In the genomic region with DNA sequence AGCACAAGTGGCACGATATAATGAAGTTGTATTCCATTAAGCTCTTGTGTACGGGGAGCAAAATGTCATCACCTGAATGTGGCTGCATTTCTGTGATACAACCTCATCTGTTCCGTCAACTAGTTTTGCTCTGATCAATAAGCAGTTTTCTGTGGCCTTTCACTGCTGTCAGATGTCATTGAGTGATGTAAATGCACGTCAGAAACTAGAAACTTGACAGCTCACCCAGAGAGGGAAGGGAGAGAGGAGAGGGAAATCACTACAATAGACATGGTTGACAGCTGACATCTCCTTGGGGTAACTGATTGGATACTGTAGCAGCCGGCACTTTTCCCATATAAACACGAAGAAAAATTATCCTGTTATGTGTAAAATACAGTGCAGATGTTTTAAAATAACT, we compare ENCODE assay signal across 23 cellular contexts.
DNase-seq lines count a peak whose midpoint lies in the region; ATAC-seq and TF ChIP-seq lines count a peak whose summit lies in the region.
"Had no signal": no experiment of that assay in that cellular context is flagged by ENCODE, and none has a peak within 500 bp of the region (broad histone marks: within the 10 kb centered on the region; RNA-seq: fewer than 3 reads in every experiment).

No MANE protein-coding gene starts in this region.

- CTCF ChIA-PET in PC-9 (lab: Charles Lee): no interaction called here

- POLR2A ChIA-PET in PC-9 (lab: Charles Lee; ENCODE audit: unreplicated experiment): no interaction called here

- ATAC-seq in aorta (ENCODE audit: low FRiP score): peak; percentile 41
- no peak for ATAC-seq in GM21526 (IDR thresholded peaks at IDR 0.05; ENCODE audit: low FRiP score, unreplicated experiment)
- ATAC-seq: GM12878 had no signal

- H3K9ac ChIP-seq in neural cell (ENCODE audit: low read length) (no peak overlapping the region), GM23248 (no peak overlapping the region)
- H3K9ac ChIP-seq: BLaER1, KMS-11 had no signal

- 86% methylated on average over 6 of the region's 6 CpGs for WGBS in hepatocyte (ENCODE audit: low lambda C conversion rate, missing lambda C conversion rate)
- WGBS in aorta, 2 donors: 26 to 30% methylated on average over 6 of the region's 6 CpGs
- 70 to 81% methylated on average over 6 of the region's 6 CpGs for WGBS in GM23248 (ENCODE audit: low coverage in 1 of 2, low lambda C conversion rate in 2 of 2, missing lambda C conversion rate in 2 of 2), 2 experiments

- H4K20me1 ChIP-seq in PC-9 (ENCODE audit: insufficient read depth): no peaks in the 10 kb centered on the region
- H4K20me1 ChIP-seq in hepatocyte (ENCODE audit: insufficient read depth, poor library complexity, severe bottlenecking): no peaks in the 10 kb centered on the region
- H4K20me1 ChIP-seq in neural cell (ENCODE audit: insufficient read depth): no peaks in the 10 kb centered on the region
- no peaks in the 10 kb centered on the region for H4K20me1 ChIP-seq in GM23248 (ENCODE audit: insufficient read depth)
- H4K20me1 ChIP-seq: BLaER1 had no signal

- TF ChIP-seq CTCF in PC-9 (conservative IDR thresholded peaks at IDR 0.05) (no peak), hepatocyte (IDR thresholded peaks at IDR 0.05; ENCODE audit: poor library complexity) (no peak), neural cell (IDR thresholded peaks at IDR 0.05; ENCODE audit: poor library complexity, severe bottlenecking) (no peak)

- H3K36me3 ChIP-seq in PC-9 (ENCODE audit: low read depth) (no peaks in the 10 kb centered on the region), hepatocyte (replicated peaks; ENCODE audit: insufficient read depth, low read depth) (no peaks in the 10 kb centered on the region), neural cell (ENCODE audit: insufficient read depth, low read length) (no peaks in the 10 kb centered on the region), aorta (ENCODE audit: control insufficient read depth in 1 of 2, insufficient read depth in 2 of 2, low read length in 1 of 2) (no peaks in the 10 kb centered on the region), GM23248 (ENCODE audit: low read depth) (no peaks in the 10 kb centered on the region)
- H3K36me3 ChIP-seq: BLaER1 had no signal

- H3K9me2 ChIP-seq in PC-9 (ENCODE audit: insufficient read depth) (no peaks in the 10 kb centered on the region), hepatocyte (replicated peaks; ENCODE audit: insufficient read depth) (no peaks in the 10 kb centered on the region), neural cell (ENCODE audit: insufficient read depth, low read length) (no peaks in the 10 kb centered on the region), GM23248 (ENCODE audit: insufficient read depth) (no peaks in the 10 kb centered on the region)

- no peaks in the 10 kb centered on the region for H3K9me3 ChIP-seq in PC-9 (ENCODE audit: insufficient read depth, low read depth)
- no peaks in the 10 kb centered on the region for H3K9me3 ChIP-seq in hepatocyte (ENCODE audit: low read depth)
- H3K9me3 ChIP-seq in neural cell (ENCODE audit: low read length): no peaks in the 10 kb centered on the region
- H3K9me3 ChIP-seq in aorta (ENCODE audit: control insufficient read depth, low read length): no peaks in the 10 kb centered on the region
- H3K9me3 ChIP-seq in GM23248 (ENCODE audit: low read depth): no peaks in the 10 kb centered on the region
- H3K9me3 ChIP-seq: BLaER1 had no signal

- no peak overlapping the region for H3K4me2 ChIP-seq in PC-9
- H3K4me2 ChIP-seq in hepatocyte: no peak overlapping the region
- H3K4me2 ChIP-seq in neural cell (ENCODE audit: low read length): peak overlapping the region; percentile 45
- H3K4me2 ChIP-seq in GM23248 (ENCODE audit: unreplicated experiment): no peak overlapping the region
- H3K4me2 ChIP-seq: BLaER1, GM23338, KMS-11 had no signal

- peak; percentile 100 for TF ChIP-seq EP300 in neural cell (conservative IDR thresholded peaks at IDR 0.05; ENCODE audit: poor library complexity, severe bottlenecking)

- H3K4me3 ChIP-seq in PC-9 (no peak overlapping the region), hepatocyte (no peak overlapping the region), neural cell (ENCODE audit: low read length) (peak overlapping the region; percentile 41), aorta (ENCODE audit: low read length in 2 of 2) (no peak overlapping the region), GM23248 (no peak overlapping the region)
- H3K4me3 ChIP-seq: BLaER1, GM12878, GM23338 had no signal

- intact Hi-C loops in PC-9 (cut with micrococcal nuclease; ENCODE audit: unreplicated experiment) (loop anchor here (10.0 kb wide), 2 partner anchors 127 to 133 kb away; a partner anchor contains a TSS), aorta (cut with DNase I) (loop anchor here (5.0 kb wide), 1 partner anchor 179 kb away; a partner anchor contains a TSS)

- H3K4me1 ChIP-seq in PC-9 (replicated peaks; ENCODE audit: insufficient read depth) (peaks cover 15% of the 10 kb centered on the region), hepatocyte (ENCODE audit: insufficient read depth) (peaks cover 9% of the 10 kb centered on the region), aorta (ENCODE audit: control insufficient read depth in 1 of 2, insufficient read depth in 2 of 2, low read length in 2 of 2) (peaks cover 2 to 4% of the 10 kb centered on the region in 2 donors), GM23248 (ENCODE audit: insufficient read depth) (peaks cover 20% of the 10 kb centered on the region)
- H3K4me1 ChIP-seq: BLaER1 had no signal

- H3K79me2 ChIP-seq in PC-9 (ENCODE audit: low read depth) (no peaks in the 10 kb centered on the region), hepatocyte (peaks cover 4% of the 10 kb centered on the region), neural cell (replicated peaks; ENCODE audit: insufficient read depth, low read length) (no peaks in the 10 kb centered on the region), GM23248 (ENCODE audit: insufficient read depth) (peaks cover 43% of the 10 kb centered on the region)

- no peaks in the 10 kb centered on the region for H3K27me3 ChIP-seq in PC-9 (ENCODE audit: insufficient read depth, low read depth)
- no peaks in the 10 kb centered on the region for H3K27me3 ChIP-seq in hepatocyte
- no peaks in the 10 kb centered on the region for H3K27me3 ChIP-seq in neural cell (ENCODE audit: insufficient read depth, low read depth, low read length)
- H3K27me3 ChIP-seq in aorta (ENCODE audit: control insufficient read depth in 1 of 2, insufficient read depth in 2 of 2, low read length in 1 of 2): no peaks in the 10 kb centered on the region
- H3K27me3 ChIP-seq in GM23248 (replicated peaks; ENCODE audit: insufficient read depth): no peaks in the 10 kb centered on the region
- H3K27me3 ChIP-seq: BLaER1 had no signal

- no peak for TF ChIP-seq RAD21 in neural cell (conservative IDR thresholded peaks at IDR 0.05)

- in situ Hi-C loops in GM23248 (cut with MboI): no loop called here

- H3F3A ChIP-seq in PC-9 (ENCODE audit: insufficient read depth, low read depth): no peaks in the 10 kb centered on the region
- H3F3A ChIP-seq in neural cell (ENCODE audit: insufficient read depth, low read length, poor library complexity, severe bottlenecking): peaks cover 9% of the 10 kb centered on the region
- H3F3A ChIP-seq in GM23248 (ENCODE audit: insufficient read depth): peaks cover 15% of the 10 kb centered on the region; the same call in 1 of the 2 replicates

- H3K27ac ChIP-seq in PC-9 (0 out of 2 replicates have a peak overlapping the region, but pooled peaks have one; percentile 40), hepatocyte (peak overlapping the region; percentile 11), neural cell (ENCODE audit: low read length) (peak overlapping the region; percentile 54), aorta (ENCODE audit: low read depth in 1 of 2, low read length in 2 of 2) (peak overlapping the region in 1 of 2 donors; percentile 10), GM23248 (no peak overlapping the region)
- H3K27ac ChIP-seq: BLaER1, KMS-11 had no signal

- H2AFZ ChIP-seq in PC-9 (no peak overlapping the region), hepatocyte (no peak overlapping the region), neural cell (ENCODE audit: low read depth, low read length) (no peak overlapping the region), GM23248 (no peak overlapping the region)
- H2AFZ ChIP-seq: GM23338 had no signal

- no TSS peak for BruUV-seq in PC-9 (replicated peaks; lab: Mats Ljungman, UMichigan)

- DNase-seq in PC-9: no peak
- DNase-seq in hepatocyte (ENCODE audit: low spot score): no peak
- no peak for DNase-seq in aorta
- no peak for DNase-seq in GM19240 (ENCODE audit: insufficient read length, low spot score)
- DNase-seq in GM23248: no peak
- DNase-seq: ACHN; CD4-positive, alpha-beta T cell; COR-L47; DMS 273 treated with DMSO at 0.1 percent for 48 hours; DND-41; HCEC 1CT; IMR-90; NCI-H1694; NCI-H2081; NCI-H2171 treated with DMSO at 0.1 percent for 48 hours; NCI-H524 treated with DMSO at 0.1 percent for 48 hours; Right ventricle myocardium superior had no signal

TF ChIP-seq in neural cell, 6 proteins besides CTCF, POLR2A, EP300 and RAD21 (continues in another document):
- TF ChIP-seq POLR2AphosphoS5 (IDR thresholded peaks at IDR 0.05) (peak; percentile 94), TAF1 (IDR thresholded peaks at IDR 0.05; ENCODE audit: low read depth) (no peak), SMC3 (conservative IDR thresholded peaks at IDR 0.05; ENCODE audit: poor library complexity) (no peak)
- TF ChIP-seq, protein P1, sequence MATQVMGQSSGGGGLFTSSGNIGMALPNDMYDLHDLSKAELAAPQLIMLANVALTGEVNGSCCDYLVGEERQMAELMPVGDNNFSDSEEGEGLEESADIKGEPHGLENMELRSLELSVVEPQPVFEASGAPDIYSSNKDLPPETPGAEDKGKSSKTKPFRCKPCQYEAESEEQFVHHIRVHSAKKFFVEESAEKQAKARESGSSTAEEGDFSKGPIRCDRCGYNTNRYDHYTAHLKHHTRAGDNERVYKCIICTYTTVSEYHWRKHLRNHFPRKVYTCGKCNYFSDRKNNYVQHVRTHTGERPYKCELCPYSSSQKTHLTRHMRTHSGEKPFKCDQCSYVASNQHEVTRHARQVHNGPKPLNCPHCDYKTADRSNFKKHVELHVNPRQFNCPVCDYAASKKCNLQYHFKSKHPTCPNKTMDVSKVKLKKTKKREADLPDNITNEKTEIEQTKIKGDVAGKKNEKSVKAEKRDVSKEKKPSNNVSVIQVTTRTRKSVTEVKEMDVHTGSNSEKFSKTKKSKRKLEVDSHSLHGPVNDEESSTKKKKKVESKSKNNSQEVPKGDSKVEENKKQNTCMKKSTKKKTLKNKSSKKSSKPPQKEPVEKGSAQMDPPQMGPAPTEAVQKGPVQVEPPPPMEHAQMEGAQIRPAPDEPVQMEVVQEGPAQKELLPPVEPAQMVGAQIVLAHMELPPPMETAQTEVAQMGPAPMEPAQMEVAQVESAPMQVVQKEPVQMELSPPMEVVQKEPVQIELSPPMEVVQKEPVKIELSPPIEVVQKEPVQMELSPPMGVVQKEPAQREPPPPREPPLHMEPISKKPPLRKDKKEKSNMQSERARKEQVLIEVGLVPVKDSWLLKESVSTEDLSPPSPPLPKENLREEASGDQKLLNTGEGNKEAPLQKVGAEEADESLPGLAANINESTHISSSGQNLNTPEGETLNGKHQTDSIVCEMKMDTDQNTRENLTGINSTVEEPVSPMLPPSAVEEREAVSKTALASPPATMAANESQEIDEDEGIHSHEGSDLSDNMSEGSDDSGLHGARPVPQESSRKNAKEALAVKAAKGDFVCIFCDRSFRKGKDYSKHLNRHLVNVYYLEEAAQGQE (IDR thresholded peaks at IDR 0.05; ENCODE audit: borderline replicate concordance): peak; percentile 40
